Comparison of ENCODE assay signal across 18 cellular contexts in genomic region chr18:8933714-8934284, GRCh38.
"Had no signal": no experiment of that assay in that cellular context is flagged by ENCODE, and none has a peak within 500 bp of the region (broad histone marks: within the 10 kb centered on the region; RNA-seq: fewer than 3 reads in every experiment).

No MANE protein-coding gene starts in this region.

- H3K27ac ChIP-seq: adrenal gland, body of pancreas, lower lobe of right lung, spleen, WERI-Rb-1 had no signal

- H3K27ac Mint-ChIP-seq: activated CD4-positive, alpha-beta T cell treated with anti-CD3 and anti-CD28 coated beads for 36 hours; activated CD8-positive, alpha-beta T cell treated with anti-CD3 and anti-CD28 coated beads, Interleukin-2, amount 10 ng/mL, durations not matched to agents 7 days and 5 days; activated naive CD4-positive, alpha-beta T cell treated with anti-CD3 and anti-CD28 coated beads, Interleukin-2, amount 10 ng/mL, durations not matched to agents 7 days and 5 days; activated T-helper 17 cell treated with anti-CD3 and anti-CD28 coated beads, Interleukin-2, amount 50 U/mL, for 72 hours; dendritic cell treated with granulocyte-macrophage colony-stimulating factor and Interleukin-4, amounts not matched to agents 40 ng/mL and 50 ng/mL, for 4 days; naive thymus-derived CD4-positive, alpha-beta T cell had no signal

- H3K4me3 ChIP-seq: adrenal gland, body of pancreas, lower lobe of right lung, spleen had no signal

- H3K27me3 Mint-ChIP-seq: dendritic cell treated with granulocyte-macrophage colony-stimulating factor and Interleukin-4, amounts not matched to agents 40 ng/mL and 50 ng/mL, for 4 days had no signal

- H3K4me1 Mint-ChIP-seq: activated CD4-positive, alpha-beta T cell treated with anti-CD3 and anti-CD28 coated beads for 36 hours; activated naive CD4-positive, alpha-beta T cell treated with anti-CD3 and anti-CD28 coated beads, Interleukin-2, amount 10 ng/mL, durations not matched to agents 7 days and 5 days; activated T-helper 17 cell treated with anti-CD3 and anti-CD28 coated beads, Interleukin-2, amount 50 U/mL, for 72 hours; central memory CD8-positive, alpha-beta T cell; naive thymus-derived CD4-positive, alpha-beta T cell had no signal

- H3K36me3 ChIP-seq: adrenal gland, lower lobe of right lung, spleen, WERI-Rb-1 had no signal

- H3K4me3 Mint-ChIP-seq: activated CD4-positive, alpha-beta T cell treated with anti-CD3 and anti-CD28 coated beads for 36 hours; activated CD8-positive, alpha-beta T cell treated with anti-CD3 and anti-CD28 coated beads, Interleukin-2, amount 10 ng/mL, durations not matched to agents 7 days and 5 days; activated naive CD4-positive, alpha-beta T cell treated with anti-CD3 and anti-CD28 coated beads, Interleukin-2, amount 10 ng/mL, durations not matched to agents 7 days and 5 days; activated T-helper 17 cell treated with anti-CD3 and anti-CD28 coated beads, Interleukin-2, amount 50 U/mL, for 72 hours; central memory CD8-positive, alpha-beta T cell; dendritic cell treated with granulocyte-macrophage colony-stimulating factor and Interleukin-4, amounts not matched to agents 40 ng/mL and 50 ng/mL, for 4 days; naive thymus-derived CD4-positive, alpha-beta T cell had no signal

- H3K4me1 ChIP-seq: adrenal gland, body of pancreas, lower lobe of right lung, spleen had no signal

- H3K36me3 Mint-ChIP-seq: activated naive CD4-positive, alpha-beta T cell treated with anti-CD3 and anti-CD28 coated beads, Interleukin-2, amount 10 ng/mL, durations not matched to agents 7 days and 5 days had no signal

- H3K9me3 ChIP-seq: adrenal gland had no signal

- H3K27me3 ChIP-seq: adrenal gland, body of pancreas, spleen had no signal

- DNase-seq: activated CD4-positive, alpha-beta T cell treated with anti-CD3 and anti-CD28 coated beads for 36 hours; activated CD8-positive, alpha-beta memory T cell treated with anti-CD3 and anti-CD28 coated beads, Interleukin-2, amount 50 U/mL, for 48 hours; activated CD8-positive, alpha-beta T cell treated with anti-CD3 and anti-CD28 coated beads, Interleukin-2, amount 10 ng/mL, durations not matched to agents 7 days and 5 days; activated naive CD4-positive, alpha-beta T cell treated with anti-CD3 and anti-CD28 coated beads, Interleukin-2, amount 10 ng/mL, durations not matched to agents 7 days and 5 days; adrenal gland; body of pancreas; lower lobe of right lung; naive thymus-derived CD4-positive, alpha-beta T cell; right cardiac atrium; spleen; stimulated activated CD4-positive, alpha-beta T cell treated with anti-CD3 and anti-CD28 coated beads, Interleukin-2, amount 100 ng/mL, for 24 hours; stimulated activated naive CD4-positive, alpha-beta T cell; T1000; trophoblast cell; WERI-Rb-1 had no signal
